ENCODE assay signal across 9 cellular contexts in genomic region chr9:117412006-117412715, GRCh38. TPM values are rescaled to one million over a fixed set of nuclear protein-coding genes. Genes with fewer than 3 reads are reported as not detected.
DNase-seq lines count a peak whose midpoint lies in the region; TF ChIP-seq lines count a peak whose summit lies in the region.
"Had no signal": no experiment of that assay in that cellular context is flagged by ENCODE, and none has a peak within 500 bp of the region (broad histone marks: within the 10 kb centered on the region; RNA-seq: fewer than 3 reads in every experiment).

No MANE protein-coding gene starts in this region.

- H3K36me3 ChIP-seq in mesendoderm (ENCODE audit: control insufficient read depth, insufficient read depth, low read length): no peaks in the 10 kb centered on the region
- no peaks in the 10 kb centered on the region; the same call in 1 of the 2 replicates for H3K36me3 ChIP-seq in SJCRH30

- H3K56ac ChIP-seq in H9 (ENCODE audit: insufficient read length, low read depth, low read length) (no peak overlapping the region), mesendoderm (ENCODE audit: low read length) (no peak overlapping the region)

- H3K9me3 Mint-ChIP-seq in H9: no peaks in the 10 kb centered on the region; a peak in 1 of 5 replicates

- H3K4ac ChIP-seq in H9 (ENCODE audit: low read depth, low read length) (no peak overlapping the region), mesendoderm (ENCODE audit: low read depth, low read length) (no peak overlapping the region)

- peak overlapping the region in 1 of 3 experiments; percentile 32; a peak in 1 of 7 replicates for H3K27ac Mint-ChIP-seq in H9

- H2AFZ ChIP-seq in H9 (ENCODE audit: low read length): no peak overlapping the region

- H3K4me3 ChIP-seq in mesendoderm (ENCODE audit: low read length) (no peak overlapping the region), SJCRH30 (no peak overlapping the region)

- H4K91ac ChIP-seq in H9 (ENCODE audit: insufficient read length, low read depth, low read length): no peak overlapping the region

- no peak overlapping the region for H2BK15ac ChIP-seq in H9 (ENCODE audit: low read depth, low read length)
- no peak overlapping the region for H2BK15ac ChIP-seq in mesendoderm (replicated peaks; ENCODE audit: low read depth)

- H3K79me2 ChIP-seq in H9 (ENCODE audit: insufficient read depth, low read length): no peaks in the 10 kb centered on the region
- no peaks in the 10 kb centered on the region for H3K79me2 ChIP-seq in mesendoderm (ENCODE audit: control insufficient read depth, insufficient read depth, low read length)

- peaks cover 0 to 4% (median 0%) of the 10 kb centered on the region in 3 experiments; a peak in 2 of 7 replicates for H3K36me3 Mint-ChIP-seq in H9 (ENCODE audit: insufficient read depth in 1 of 3, low read depth in 3 of 3)

- WGBS in H9 (ENCODE audit: extremely low coverage, insufficient read length, low lambda C conversion rate): no CpG with 5 or more reads among the region's 17 CpGs
- WGBS in mesendoderm (ENCODE audit: extremely low coverage, insufficient coverage, low lambda C conversion rate): no CpG with 5 or more reads among the region's 17 CpGs

- H3K4me3 Mint-ChIP-seq in H9: peak overlapping the region; percentile 26 to 91; a peak in 4 of 5 replicates

- peaks cover 37% of the 10 kb centered on the region for H3K27me3 ChIP-seq in H9 (ENCODE audit: insufficient read depth, low read length)
- H3K27me3 ChIP-seq in mesendoderm (ENCODE audit: insufficient read depth, low read length, poor library complexity): peaks cover 24% of the 10 kb centered on the region
- H3K27me3 ChIP-seq in SJCRH30: no peaks in the 10 kb centered on the region

- H2BK120ac ChIP-seq in H9 (ENCODE audit: low read depth, low read length, poor library complexity, severe bottlenecking) (no peak overlapping the region), mesendoderm (ENCODE audit: low read depth, low read length) (no peak overlapping the region)

- peaks cover 23 to 35% of the 10 kb centered on the region in 2 experiments for H3K4me1 Mint-ChIP-seq in H9

- H3K14ac ChIP-seq in H9 (ENCODE audit: insufficient read depth, low read length): no peak overlapping the region

- no peaks in the 10 kb centered on the region for H4K20me1 ChIP-seq in H9 (ENCODE audit: control insufficient read depth, insufficient read depth, insufficient read length)

- H3K18ac ChIP-seq in H9 (ENCODE audit: insufficient read length, low read depth, low read length) (no peak overlapping the region), mesendoderm (ENCODE audit: low read length) (no peak overlapping the region)

- H3K4me2 ChIP-seq in H9 (ENCODE audit: insufficient read depth, insufficient read length, low read length) (peak overlapping the region; percentile 73), mesendoderm (ENCODE audit: low read length) (no peak overlapping the region)

- H4K8ac ChIP-seq in H9 (replicated peaks; ENCODE audit: insufficient read length, low read depth, low read length) (no peak overlapping the region), mesendoderm (ENCODE audit: low read depth, low read length) (no peak overlapping the region)

- H2BK5ac ChIP-seq in H9 (ENCODE audit: insufficient read length, low read length) (no peak overlapping the region), mesendoderm (ENCODE audit: low read length) (no peak overlapping the region)

- H3K27ac ChIP-seq in H9 (ENCODE audit: insufficient read length, low read depth, low read length) (no peak overlapping the region), mesendoderm (ENCODE audit: low read depth, low read length) (no peak overlapping the region), SJCRH30 (no peak overlapping the region)

- no peak overlapping the region for H3T11ph ChIP-seq in H9 (ENCODE audit: low read length)

- H3K79me1 ChIP-seq in H9 (ENCODE audit: insufficient read depth, low read depth, low read length, poor library complexity, severe bottlenecking): no peaks in the 10 kb centered on the region
- H3K79me1 ChIP-seq in mesendoderm (ENCODE audit: low read length): no peaks in the 10 kb centered on the region

- peaks cover 35% of the 10 kb centered on the region for H3K27me3 Mint-ChIP-seq in H9 (ENCODE audit: low read depth)

- H3K4me1 ChIP-seq in H9 (ENCODE audit: insufficient read depth, low read length) (0 out of 2 replicates have a peak, but pooled peaks cover 2% of the 10 kb centered on the region), mesendoderm (ENCODE audit: control insufficient read depth, low read depth, low read length) (peaks cover 2% of the 10 kb centered on the region), SJCRH30 (no peaks in the 10 kb centered on the region)

- no peak for TF ChIP-seq CTCF in H9 (conservative IDR thresholded peaks at IDR 0.05)

- no peak overlapping the region for H2BK20ac ChIP-seq in H9 (ENCODE audit: low read depth, low read length, poor library complexity, severe bottlenecking)

- H4K5ac ChIP-seq in H9 (ENCODE audit: insufficient read length, low read depth, low read length) (no peak overlapping the region), mesendoderm (ENCODE audit: low read length) (no peak overlapping the region)

- no peaks in the 10 kb centered on the region for H3K9me3 ChIP-seq in H9 (ENCODE audit: control insufficient read depth, low read depth, low read length)
- H3K9me3 ChIP-seq in SJCRH30 (replicated peaks): no peaks in the 10 kb centered on the region

- H2BK12ac ChIP-seq in H9 (ENCODE audit: insufficient read length, low read depth, low read length): no peak overlapping the region

- DNase-seq in DMS 273 (lab: John Stamatoyannopoulos, UW; ENCODE audit: unreplicated experiment) (peak; percentile 89), H9 (peak; percentile 32), NCI-H774 (lab: John Stamatoyannopoulos, UW) (peak; percentile 49), mesendoderm (peak; percentile 35), SJCRH30 (no peak), EL (no peak)
- DNase-seq in stimulated activated CD4-positive, alpha-beta T cell treated with anti-CD3 and anti-CD28 coated beads, Interleukin-2, amount 100 ng/mL, for 24 hours: no peak
- no peak for DNase-seq in activated CD4-positive, alpha-beta T cell treated with anti-CD3 and anti-CD28 coated beads, Interleukin-2, amount 50 U/mL, for 48 hours
- DNase-seq: KG1 had no signal

- no peak overlapping the region for H3K9ac ChIP-seq in H9 (ENCODE audit: extremely low read depth, insufficient read length, low read length)
- no peak overlapping the region for H3K9ac ChIP-seq in mesendoderm (ENCODE audit: low read length)

- no peak overlapping the region for H2AK5ac ChIP-seq in H9 (ENCODE audit: insufficient read length, low read length)
- no peak overlapping the region for H2AK5ac ChIP-seq in mesendoderm (ENCODE audit: low read length)

- H3K23me2 ChIP-seq in H9 (ENCODE audit: insufficient read length, low read depth, low read length, poor library complexity, severe bottlenecking): peaks cover 21% of the 10 kb centered on the region

- H3K23ac ChIP-seq in H9 (ENCODE audit: insufficient read length, low read depth, low read length): no peak overlapping the region
- H3K23ac ChIP-seq in mesendoderm (ENCODE audit: low read length): peak overlapping the region; percentile 45

RNA-seq across cellular contexts. Expression of gene ASTN2, which starts 2.7 kb away (rescaled TPM):
- total RNA-seq in H9 (2021): 9.7 and 10.1 TPM in 2 replicates
- polyA plus RNA-seq in mesendoderm (2013, experiment 1 of 2): 3.1 TPM
- polyA plus RNA-seq in mesendoderm (2013, experiment 2 of 2): 3.4 TPM
- 18.6 and 19.8 TPM in 2 replicates for total RNA-seq in SJCRH30 (2014; rRNA removed; shearing (Covaris generic))

Comparison
In these comparisons a context has a peak if more than half of its experiments do, and no peak if none do; other contexts are left out.
1. DNase-seq: peak in DMS 273 (single experiment), H9 (single experiment), NCI-H774 (single experiment) and mesendoderm (single experiment); none in stimulated activated CD4-positive, alpha-beta T cell treated with anti-CD3 and anti-CD28 coated beads, Interleukin-2, amount 100 ng/mL, for 24 hours (0 of 2), SJCRH30 (0 of 2), activated CD4-positive, alpha-beta T cell treated with anti-CD3 and anti-CD28 coated beads, Interleukin-2, amount 50 U/mL, for 48 hours (0 of 2) and EL (single experiment).